Comparison of ENCODE assay signal across 1 cellular context in genomic region chr13:33817513-33817842, GRCh38.
TF ChIP-seq lines count a peak whose summit lies in the region.

No MANE protein-coding gene starts in this region.

TF ChIP-seq in HEK293, 187 proteins besides CTCF, POLR2A, EP300 and RAD21 (continued from another document):
- no peak for TF ChIP-seq ZNF280C (tag by site-specific recombination; IDR thresholded peaks at IDR 0.05)
- no peak for TF ChIP-seq ZBTB6 (tag by site-specific recombination; IDR thresholded peaks at IDR 0.05)
- TF ChIP-seq ZNF747 (tag by site-specific recombination; IDR thresholded peaks at IDR 0.05) = no peak
